1 cellular context compared by ENCODE assay signal in genomic region chr2:216810399-216811160, GRCh38.
TF ChIP-seq lines count a peak whose summit lies in the region.

No MANE protein-coding gene starts in this region.

TF ChIP-seq in H1, 55 proteins besides CTCF, POLR2A, EP300 and RAD21:
- TF ChIP-seq ATF3 (IDR thresholded peaks at IDR 0.05; ENCODE audit: insufficient read depth, low read depth, low read length) (no peak), RXRA (IDR thresholded peaks at IDR 0.05; ENCODE audit: insufficient read depth, low read depth, low read length) (no peak), GTF2F1 (IDR thresholded peaks at IDR 0.05; ENCODE audit: borderline replicate concordance, low read depth, low read length) (no peak), CHD7 (IDR thresholded peaks at IDR 0.05; ENCODE audit: insufficient replicate concordance, low read length) (no peak), TEAD4 (IDR thresholded peaks at IDR 0.05; ENCODE audit: low read depth, low read length) (no peak), CTBP2 (IDR thresholded peaks at IDR 0.05; ENCODE audit: borderline replicate concordance, insufficient read depth, insufficient read length, low read length) (no peak), RBBP5 (IDR thresholded peaks at IDR 0.05; ENCODE audit: borderline replicate concordance, low read depth, low read length) (no peak), BRCA1 (IDR thresholded peaks at IDR 0.05; ENCODE audit: low read depth, low read length) (no peak), GABPA (IDR thresholded peaks at IDR 0.05; ENCODE audit: borderline replicate concordance, insufficient read depth, low read length) (no peak), ATF2 (IDR thresholded peaks at IDR 0.05; ENCODE audit: low read length) (no peak), BCL11A (IDR thresholded peaks at IDR 0.05; ENCODE audit: low read depth in 2 of 2, low read length in 2 of 2) (no peak), CBX5 (IDR thresholded peaks at IDR 0.05; ENCODE audit: low read depth, low read length) (no peak), SUZ12 (IDR thresholded peaks at IDR 0.05; ENCODE audit: low read length) (no peak), MAFK (IDR thresholded peaks at IDR 0.05; ENCODE audit: low read depth, low read length) (no peak), ZNF274 (IDR thresholded peaks at IDR 0.05; ENCODE audit: borderline replicate concordance, extremely low read depth, low read length) (no peak)
